1 cellular context compared by ENCODE assay signal in genomic region chr1:42973304-42973703, GRCh38.
TF ChIP-seq lines count a peak whose summit lies in the region.

No MANE protein-coding gene starts in this region.

TF ChIP-seq in IMR-90, 13 proteins besides CTCF, POLR2A, EP300 and RAD21 (continued from another document):
- TF ChIP-seq, protein P1, sequence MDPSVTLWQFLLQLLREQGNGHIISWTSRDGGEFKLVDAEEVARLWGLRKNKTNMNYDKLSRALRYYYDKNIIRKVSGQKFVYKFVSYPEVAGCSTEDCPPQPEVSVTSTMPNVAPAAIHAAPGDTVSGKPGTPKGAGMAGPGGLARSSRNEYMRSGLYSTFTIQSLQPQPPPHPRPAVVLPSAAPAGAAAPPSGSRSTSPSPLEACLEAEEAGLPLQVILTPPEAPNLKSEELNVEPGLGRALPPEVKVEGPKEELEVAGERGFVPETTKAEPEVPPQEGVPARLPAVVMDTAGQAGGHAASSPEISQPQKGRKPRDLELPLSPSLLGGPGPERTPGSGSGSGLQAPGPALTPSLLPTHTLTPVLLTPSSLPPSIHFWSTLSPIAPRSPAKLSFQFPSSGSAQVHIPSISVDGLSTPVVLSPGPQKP (IDR thresholded peaks at IDR 0.05; ENCODE audit: borderline replicate concordance, low read depth, low read length): no peak
- TF ChIP-seq MAZ (IDR thresholded peaks at IDR 0.05; ENCODE audit: borderline replicate concordance, low read depth, low read length) (no peak), CHD1 (IDR thresholded peaks at IDR 0.05; ENCODE audit: low read depth, low read length) (no peak), RCOR1 (IDR thresholded peaks at IDR 0.05; ENCODE audit: insufficient replicate concordance, low read length) (no peak), MXI1 (IDR thresholded peaks at IDR 0.05; ENCODE audit: borderline replicate concordance, low read depth, low read length) (no peak), USF2 (IDR thresholded peaks at IDR 0.05; ENCODE audit: low read depth, low read length) (no peak), CEBPB (IDR thresholded peaks at IDR 0.05; ENCODE audit: low read depth, low read length) (no peak)
